ENCODE assay signal across 9 cellular contexts in genomic region chr15:70362911-70363310, GRCh38.
A peak's percentile ranks its signal among the peaks of the same experiment; 100 is the strongest.
DNase-seq lines count a peak whose midpoint lies in the region; ATAC-seq and TF ChIP-seq lines count a peak whose summit lies in the region.
"Had no signal": no experiment of that assay in that cellular context is flagged by ENCODE, and none has a peak within 500 bp of the region (broad histone marks: within the 10 kb centered on the region; RNA-seq: fewer than 3 reads in every experiment).

No MANE protein-coding gene starts in this region.

- no peaks in the 10 kb centered on the region for H3K4me1 Mint-ChIP-seq in activated CD4-positive, alpha-beta T cell treated with anti-CD3 and anti-CD28 coated beads, Interleukin-2, amount 10 ng/mL, durations not matched to agents 24 days and 14 days
- H3K4me1 Mint-ChIP-seq: central memory CD8-positive, alpha-beta T cell had no signal

- H3K27me3 ChIP-seq in kidney epithelial cell (ENCODE audit: control insufficient read depth, insufficient read depth, low read length) = peaks cover 3% of the 10 kb centered on the region

- intact Hi-C loops in activated CD4-positive, alpha-beta T cell treated with anti-CD3 and anti-CD28 coated beads, Interleukin-2, amount 10 ng/mL, durations not matched to agents 24 days and 14 days (cut with micrococcal nuclease) = no loop called here

- no peak for ATAC-seq in GM21360 (IDR thresholded peaks at IDR 0.05; ENCODE audit: unreplicated experiment)

- H3K4me3 Mint-ChIP-seq in activated CD4-positive, alpha-beta T cell treated with anti-CD3 and anti-CD28 coated beads, Interleukin-2, amount 10 ng/mL, durations not matched to agents 24 days and 14 days = no peak overlapping the region
- H3K4me3 Mint-ChIP-seq: central memory CD8-positive, alpha-beta T cell had no signal

- H3K4me3 ChIP-seq in kidney epithelial cell (ENCODE audit: low read depth, low read length) = no peak overlapping the region

- peak; percentile 69 for TF ChIP-seq CTCF in kidney epithelial cell (IDR thresholded peaks at IDR 0.05; ENCODE audit: insufficient read depth, low read length, poor library complexity, severe bottlenecking)

- H3K27me3 Mint-ChIP-seq in activated CD4-positive, alpha-beta T cell treated with anti-CD3 and anti-CD28 coated beads, Interleukin-2, amount 10 ng/mL, durations not matched to agents 24 days and 14 days = peaks cover 35% of the 10 kb centered on the region

- no peaks in the 10 kb centered on the region for H3K36me3 Mint-ChIP-seq in activated CD4-positive, alpha-beta T cell treated with anti-CD3 and anti-CD28 coated beads, Interleukin-2, amount 10 ng/mL, durations not matched to agents 24 days and 14 days (ENCODE audit: low read depth)

- peak; percentile 47 for DNase-seq in Ammon's horn (ENCODE audit: low spot score)
- peak; percentile 73 for DNase-seq in HT-29 (ENCODE audit: low spot score)
- peak; percentile 70 for DNase-seq in astrocyte of the hippocampus (ENCODE audit: low read depth, low spot score)
- no peak for DNase-seq in kidney epithelial cell (ENCODE audit: low read depth)
- DNase-seq in activated CD4-positive, alpha-beta T cell treated with anti-CD3 and anti-CD28 coated beads, Interleukin-2, amount 10 ng/mL, durations not matched to agents 24 days and 14 days = no peak
- DNase-seq in activated CD4-positive, alpha-beta T cell treated with anti-CD3 and anti-CD28 coated beads for 48 hours = no peak
- DNase-seq in NCI-H2029 (lab: John Stamatoyannopoulos, UW) = no peak

- H3K36me3 ChIP-seq in kidney epithelial cell (ENCODE audit: control insufficient read depth, insufficient read depth, low read length) = no peaks in the 10 kb centered on the region

- H3K9me3 Mint-ChIP-seq in activated CD4-positive, alpha-beta T cell treated with anti-CD3 and anti-CD28 coated beads, Interleukin-2, amount 10 ng/mL, durations not matched to agents 24 days and 14 days = no peaks in the 10 kb centered on the region
- H3K9me3 Mint-ChIP-seq: central memory CD8-positive, alpha-beta T cell had no signal

- no peak overlapping the region for H3K27ac Mint-ChIP-seq in activated CD4-positive, alpha-beta T cell treated with anti-CD3 and anti-CD28 coated beads, Interleukin-2, amount 10 ng/mL, durations not matched to agents 24 days and 14 days

Comparison
In these comparisons a context has a peak if more than half of its experiments do, and no peak if none do; other contexts are left out.
1. DNase-seq: peak in Ammon's horn (single experiment), HT-29 (single experiment) and astrocyte of the hippocampus (single experiment); none in kidney epithelial cell (single experiment), activated CD4-positive, alpha-beta T cell treated with anti-CD3 and anti-CD28 coated beads, Interleukin-2, amount 10 ng/mL, durations not matched to agents 24 days and 14 days (single experiment), activated CD4-positive, alpha-beta T cell treated with anti-CD3 and anti-CD28 coated beads for 48 hours (single experiment) and NCI-H2029 (single experiment).